ENCODE assay signal across 20 cellular contexts in the genomic region with DNA sequence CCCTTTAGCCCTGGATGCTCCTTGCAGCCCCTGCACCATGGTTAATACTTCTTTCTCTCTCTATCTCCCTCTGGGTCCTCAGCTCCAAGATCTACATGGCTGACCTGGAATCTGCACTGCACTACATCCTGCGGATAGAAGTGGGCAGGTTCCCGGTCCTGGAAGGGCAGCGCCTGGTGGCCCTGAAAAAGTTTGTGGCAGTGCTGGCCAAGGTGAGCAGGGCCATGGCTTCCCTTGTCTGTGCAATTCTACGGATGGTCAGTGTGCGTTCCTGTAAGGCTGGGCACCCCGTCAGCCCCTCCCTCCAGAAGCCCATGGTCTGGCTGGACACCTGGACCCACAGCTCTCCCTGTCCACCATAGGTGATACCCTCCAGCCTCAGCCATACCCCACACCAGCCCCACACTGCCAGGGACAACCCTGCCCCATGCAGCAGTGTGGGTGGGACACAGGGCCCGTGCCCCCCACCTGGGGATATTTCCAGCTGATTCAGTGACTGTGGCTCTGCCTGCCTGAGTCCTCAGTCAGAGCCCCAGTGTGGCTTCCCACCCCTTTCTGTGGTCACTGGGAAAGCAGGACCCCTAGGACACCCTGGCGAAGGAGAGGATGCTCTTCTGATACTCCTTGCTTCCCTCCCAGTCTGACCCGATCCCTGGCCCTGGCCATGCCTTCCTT. TPM values are rescaled to one million over a fixed set of nuclear protein-coding genes. Genes with fewer than 3 reads are reported as not detected.
"Had no signal": no experiment of that assay in that cellular context is flagged by ENCODE, and none has a peak within 500 bp of the region (broad histone marks: within the 10 kb centered on the region; RNA-seq: fewer than 3 reads in every experiment).

No MANE protein-coding gene starts in this region.

- H3K9me3 ChIP-seq: gastrocnemius medialis, heart right ventricle, left ventricle myocardium inferior, neutrophil, right atrium auricular region, sigmoid colon had no signal

- DNase-seq: cortex of kidney; effector CD8-positive, alpha-beta T cell; gastrocnemius medialis; heart right ventricle; immature natural killer cell; left cardiac atrium; left ventricle myocardium inferior; naive thymus-derived CD4-positive, alpha-beta T cell; nephron progenitor cell; sigmoid colon; stimulated activated CD4-positive, alpha-beta T cell treated with anti-CD3 and anti-CD28 coated beads, Interleukin-12 subunit alpha, Interleukin-12 subunit beta, amount 100 ng/mL, for 4 hours; stimulated activated naive CD4-positive, alpha-beta T cell treated with Interleukin-2 at 50 U/mL for 16 hours; trophoblast cell had no signal

- H3K4me1 ChIP-seq: gastrocnemius medialis, heart right ventricle, sigmoid colon had no signal

- H3K27ac ChIP-seq: dorsolateral prefrontal cortex, gastrocnemius medialis, heart right ventricle, left ventricle myocardium inferior, neutrophil, sigmoid colon, skin epidermis had no signal

- H3K27me3 ChIP-seq: dorsolateral prefrontal cortex, gastrocnemius medialis, heart right ventricle, neutrophil, right atrium auricular region, sigmoid colon had no signal

- H3K27me3 Mint-ChIP-seq: naive thymus-derived CD4-positive, alpha-beta T cell had no signal

- H3K4me3 ChIP-seq: dorsolateral prefrontal cortex, gastrocnemius medialis, heart right ventricle, left ventricle myocardium inferior, right atrium auricular region, sigmoid colon, skin epidermis had no signal

- ATAC-seq: esophagus mucosa; gastrocnemius medialis; heart right ventricle; naive thymus-derived CD4-positive, alpha-beta T cell had no signal

- H3K4me3 Mint-ChIP-seq: immature natural killer cell; naive thymus-derived CD4-positive, alpha-beta T cell; nephron progenitor cell had no signal

- H3K9me3 Mint-ChIP-seq: immature natural killer cell; naive thymus-derived CD4-positive, alpha-beta T cell; nephron progenitor cell had no signal

- H3K4me1 Mint-ChIP-seq: nephron progenitor cell had no signal

- H3K27ac Mint-ChIP-seq: nephron progenitor cell had no signal

RNA-seq across cellular contexts. Expression of a gene that starts 44.0 kb away (rescaled TPM):
- total RNA-seq: gastrocnemius medialis, heart right ventricle, left cardiac atrium, left ventricle myocardium inferior, lung microvascular endothelial cell, right atrium auricular region, sigmoid colon, urinary bladder had no signal
